8 cellular contexts compared by ENCODE assay signal in genomic region chr1:41365772-41366427, GRCh38. TPM values are rescaled to one million over a fixed set of nuclear protein-coding genes. Genes with fewer than 3 reads are reported as not detected.
DNase-seq lines count a peak whose midpoint lies in the region; ATAC-seq lines count a peak whose summit lies in the region.

No MANE protein-coding gene starts in this region.

- intact Hi-C loops in left cardiac atrium (cut with DNase I) (no loop called here), sciatic nerve (cut with DNase I) (no loop called here)

- peak; percentile 19 for DNase-seq in stimulated activated CD4-positive, alpha-beta T cell treated with anti-CD3 and anti-CD28 coated beads, Interleukin-4, amount 100 ng/mL, for 1 hour
- no peak for DNase-seq in stimulated activated CD4-positive, alpha-beta T cell treated with anti-CD3 and anti-CD28 coated beads, Interleukin-4, amount 100 ng/mL, for 24 hours
- peak; percentile 23 for DNase-seq in OCI-M1 (lab: John Stamatoyannopoulos, UW)
- DNase-seq in left cardiac atrium: no peak
- no peak for DNase-seq in stimulated activated naive B cell treated with anti-CD40 and anti-IgM and Interleukin-4, amounts not matched to agents 10 μg/mL and 1 μg/mL and 100 μg/mL, for 72 hours
- no peak for DNase-seq in sciatic nerve (ENCODE audit: low spot score)

- peaks cover 30 to 39% of the 10 kb centered on the region in 2 donors for H3K27me3 Mint-ChIP-seq in stimulated activated naive B cell treated with anti-CD40 and anti-IgM and Interleukin-4, amounts not matched to agents 10 μg/mL and 1 μg/mL and 100 μg/mL, for 72 hours

- H3K4me1 Mint-ChIP-seq in stimulated activated naive B cell treated with anti-CD40 and anti-IgM and Interleukin-4, amounts not matched to agents 10 μg/mL and 1 μg/mL and 100 μg/mL, for 72 hours: peaks cover 17 to 39% of the 10 kb centered on the region in 2 donors

- no peaks in the 10 kb centered on the region for H3K9me3 Mint-ChIP-seq in stimulated activated naive B cell treated with anti-CD40 and anti-IgM and Interleukin-4, amounts not matched to agents 10 μg/mL and 1 μg/mL and 100 μg/mL, for 72 hours

- H3K4me3 Mint-ChIP-seq in stimulated activated naive B cell treated with anti-CD40 and anti-IgM and Interleukin-4, amounts not matched to agents 10 μg/mL and 1 μg/mL and 100 μg/mL, for 72 hours: peak overlapping the region; percentile 58 to 73

- ATAC-seq in left cardiac atrium (peak; percentile 1), sciatic nerve (no peak), GM21367 (IDR thresholded peaks at IDR 0.05; ENCODE audit: unreplicated experiment) (no peak), HG03439 (IDR thresholded peaks at IDR 0.05; ENCODE audit: unreplicated experiment) (no peak)
- ATAC-seq in stimulated activated naive B cell treated with anti-CD40 and anti-IgM and Interleukin-4, amounts not matched to agents 10 μg/mL and 1 μg/mL and 100 μg/mL, for 72 hours (replicated peaks): peak; percentile 15 to 16

- no peaks in the 10 kb centered on the region for H3K36me3 Mint-ChIP-seq in stimulated activated naive B cell treated with anti-CD40 and anti-IgM and Interleukin-4, amounts not matched to agents 10 μg/mL and 1 μg/mL and 100 μg/mL, for 72 hours

- peak overlapping the region; percentile 20 for H3K27ac Mint-ChIP-seq in stimulated activated naive B cell treated with anti-CD40 and anti-IgM and Interleukin-4, amounts not matched to agents 10 μg/mL and 1 μg/mL and 100 μg/mL, for 72 hours

RNA-seq across cellular contexts. Expression of gene FOXO6, which starts 4.7 kb away (rescaled TPM):
- total RNA-seq in left cardiac atrium (1 to 10 TPM; 1.8 to 2.9 TPM), sciatic nerve (1.7 TPM)

Comparison
In these comparisons a context has a peak if more than half of its experiments do, and no peak if none do; other contexts are left out.
1. DNase-seq: peak in stimulated activated CD4-positive, alpha-beta T cell treated with anti-CD3 and anti-CD28 coated beads, Interleukin-4, amount 100 ng/mL, for 1 hour (single experiment) and OCI-M1 (single experiment); none in stimulated activated CD4-positive, alpha-beta T cell treated with anti-CD3 and anti-CD28 coated beads, Interleukin-4, amount 100 ng/mL, for 24 hours (single experiment), left cardiac atrium (single experiment), stimulated activated naive B cell treated with anti-CD40 and anti-IgM and Interleukin-4, amounts not matched to agents 10 μg/mL and 1 μg/mL and 100 μg/mL, for 72 hours (single experiment) and sciatic nerve (single experiment).
2. ATAC-seq: peak in left cardiac atrium (2 of 2) and stimulated activated naive B cell treated with anti-CD40 and anti-IgM and Interleukin-4, amounts not matched to agents 10 μg/mL and 1 μg/mL and 100 μg/mL, for 72 hours (2 of 2); none in sciatic nerve (single experiment), GM21367 (single experiment) and HG03439 (single experiment).